In genomic region chr6:32166411-32167061, GRCh38 we compare ENCODE assay signal across 1 cellular context.
TF ChIP-seq lines count a peak whose summit lies in the region.

No MANE protein-coding gene starts in this region.

TF ChIP-seq in HCT116, 20 proteins besides CTCF, POLR2A, EP300 and RAD21 (continued from another document):
- TF ChIP-seq ELF1 (IDR thresholded peaks at IDR 0.05; ENCODE audit: borderline replicate concordance, low read depth): no peak
- no peak for TF ChIP-seq ATF3 (IDR thresholded peaks at IDR 0.05)
- TF ChIP-seq EGR1 (IDR thresholded peaks at IDR 0.05; ENCODE audit: low read depth): no peak
TF ChIP-seq in HCT116: peak in this region for 0.
